In genomic region chr2:64751286-64752260, GRCh38 we compare ENCODE assay signal across 8 cellular contexts.
A peak's percentile ranks its signal among the peaks of the same experiment; 100 is the strongest.
DNase-seq lines count a peak whose midpoint lies in the region; ATAC-seq, FAIRE-seq and TF ChIP-seq lines count a peak whose summit lies in the region.

No MANE protein-coding gene starts in this region.

- ATAC-seq in HG02623 (IDR thresholded peaks at IDR 0.05; ENCODE audit: unreplicated experiment): peak; percentile 78
- ATAC-seq in memory B cell (ENCODE audit: low read depth): peak; percentile 70

- H2BK120ac ChIP-seq in H1 (replicated peaks; ENCODE audit: low read depth, low read length): no peak overlapping the region

- POLR2A ChIA-PET in H1 (lab: Charles Lee; ENCODE audit: partially characterized antibody): interaction anchor here (0.6 to 1.8 kb wide), 7 partner anchors 9 to 212 kb away, joined by 3 to 15 read pairs (median 4); partner anchors contain the start of gene SERTAD2

- peak overlapping the region; percentile 97 for H3K4me3 Mint-ChIP-seq in memory B cell

- H2AFZ ChIP-seq in H1 (ENCODE audit: low read length): peak overlapping the region; percentile 95

- no peaks in the 10 kb centered on the region for H3K79me1 ChIP-seq in H1 (ENCODE audit: low read depth, low read length)

- H4K91ac ChIP-seq in H1 (replicated peaks; ENCODE audit: insufficient read length, low read length): no peak overlapping the region

- peak overlapping the region; percentile 83 to 98 for H3K4me2 ChIP-seq in H1 (ENCODE audit: insufficient read depth in 1 of 2, low read depth in 2 of 2, low read length in 2 of 2)

- H3K27ac ChIP-seq in H1 (ENCODE audit: low read depth, low read length) (no peak overlapping the region), thymus (ENCODE audit: low read depth) (peak overlapping the region; percentile 98)

- peak overlapping the region; percentile 12 for H3K56ac ChIP-seq in H1 (replicated peaks; ENCODE audit: insufficient read length, low read depth, low read length)

- H2BK5ac ChIP-seq in H1 (ENCODE audit: low read depth, low read length): peak overlapping the region; percentile 30; the same call in 1 of the 2 replicates

- in situ Hi-C loops in GM13977 (cut with MboI; ENCODE audit: low pct_unique_long_range_greater_than_20kb, low sequenced_read_pairs, unreplicated experiment): no loop called here

- peak overlapping the region; percentile 18 for H4K5ac ChIP-seq in H1 (ENCODE audit: insufficient read length, low read depth, low read length)

- peak overlapping the region; percentile 92 for H3K4me3 ChIP-seq in AG09309 (ENCODE audit: control insufficient read depth, low read depth, low read length)
- H3K4me3 ChIP-seq in H1 (ENCODE audit: extremely low read depth in 1 of 4, insufficient read depth in 2 of 4, low read depth in 3 of 4, low read length in 4 of 4): peak overlapping the region; percentile 88 to 93 (median 88)
- peak overlapping the region; percentile 98 for H3K4me3 ChIP-seq in thymus (ENCODE audit: low read length)

- H3K14ac ChIP-seq in H1 (ENCODE audit: insufficient read length): no peak overlapping the region

- no peak; a peak in 1 of 4 replicates for TF ChIP-seq RAD21 in H1 (IDR thresholded peaks at IDR 0.05 in 1 of 2, conservative IDR thresholded peaks at IDR 0.05 in 1 of 2; ENCODE audit: low read depth in 2 of 2, low read length in 2 of 2)

- 3% methylated on average over 42 of the region's 59 CpGs; no CpG with 5 or more reads in 1 of the 2 experiments for WGBS in H1 (ENCODE audit: extremely low coverage in 1 of 2, insufficient coverage in 1 of 2, insufficient read length in 1 of 2, insufficient replicate concordance in 2 of 2, low coverage in 1 of 2, low lambda C conversion rate in 2 of 2, missing lambda C conversion rate in 1 of 2), 2 experiments
- WGBS in thymus: under 1% methylated on average over 59 of the region's 59 CpGs

- no peak overlapping the region for H3K23ac ChIP-seq in H1 (ENCODE audit: insufficient read length)

- H3K36me3 ChIP-seq in H1 (ENCODE audit: control insufficient read depth in 2 of 4, insufficient read depth in 4 of 4, low read length in 3 of 4) (no peaks in the 10 kb centered on the region), thymus (ENCODE audit: control insufficient read depth, insufficient read depth) (no peaks in the 10 kb centered on the region)

- no peak for TF ChIP-seq POLR2A in H1 (IDR thresholded peaks at IDR 0.05; ENCODE audit: control extremely low read depth in 1 of 2, low read depth in 2 of 2, low read length in 2 of 2)

- no peak for FAIRE-seq in H1 (lab: Jason Lieb, UNC)

- no peaks in the 10 kb centered on the region for H3K27me3 Mint-ChIP-seq in memory B cell

- H3K9me3 ChIP-seq in H1 (ENCODE audit: insufficient read depth in 2 of 2, low read depth in 1 of 2, low read length in 1 of 2) (0 out of 4 replicates have a peak, but pooled peaks cover 0 to 4% of the 10 kb centered on the region in 2 experiments), thymus (ENCODE audit: control insufficient read depth) (no peaks in the 10 kb centered on the region)

- no peaks in the 10 kb centered on the region for H3K9me3 Mint-ChIP-seq in memory B cell

- no peak overlapping the region for H2AK5ac ChIP-seq in H1 (ENCODE audit: low read depth, low read length)

- H3K4me1 Mint-ChIP-seq in memory B cell: peaks cover 11% of the 10 kb centered on the region

- H2BK15ac ChIP-seq in H1 (ENCODE audit: low read length): 0 out of 2 replicates have a peak overlapping the region, but pooled peaks have one; percentile 89

- peak overlapping the region; percentile 13 to 69 (median 38); a peak in 5 of 7 replicates for H3K9ac ChIP-seq in H1 (replicated peaks in 1 of 4; ENCODE audit: extremely low read depth in 1 of 4, low read depth in 3 of 4, low read length in 3 of 4)

- no peak overlapping the region for H2BK12ac ChIP-seq in H1 (ENCODE audit: low read depth, low read length)

- TF ChIP-seq EP300 in H1 (IDR thresholded peaks at IDR 0.05; ENCODE audit: borderline replicate concordance in 1 of 2, low read depth in 2 of 2, low read length in 2 of 2): no peak

- TF ChIP-seq CTCF in AG09309 (IDR thresholded peaks at IDR 0.05; ENCODE audit: control insufficient read depth, insufficient read depth, low read depth, low read length, missing control alignments) (peak; percentile 63), GM13977 (IDR thresholded peaks at IDR 0.05; ENCODE audit: extremely low read depth, insufficient read depth, missing control alignments) (peak; percentile 2), H1 (IDR thresholded peaks at IDR 0.05; ENCODE audit: control extremely low read depth in 1 of 3, insufficient read depth in 1 of 3, low read depth in 1 of 3, low read length in 3 of 3) (no peak)

- H3K18ac ChIP-seq in H1 (ENCODE audit: extremely low read depth, low read length): no peak overlapping the region

- H3K79me2 ChIP-seq in H1 (ENCODE audit: control insufficient read depth in 1 of 2, insufficient read depth in 2 of 2, low read length in 2 of 2): no peaks in the 10 kb centered on the region

- CTCF ChIA-PET in H1 (lab: Charles Lee; ENCODE audit: partially characterized antibody): interaction anchor here (0.6 to 2.3 kb wide), 10 partner anchors 10 to 117 kb away, joined by 3 to 6 read pairs (median 4); no protein-coding TSS in a partner anchor

- H3K27me3 ChIP-seq in H1 (replicated peaks in 1 of 4; ENCODE audit: control insufficient read depth in 3 of 4, extremely low read depth in 1 of 4, insufficient read depth in 3 of 4, low read length in 3 of 4) (peaks cover 0 to 12% (median 6%) of the 10 kb centered on the region in 4 experiments; a peak in 3 of 7 replicates), thymus (ENCODE audit: control insufficient read depth, insufficient read depth) (no peaks in the 10 kb centered on the region)

- DNase-seq in AG09309 (ENCODE audit: low read depth) (no peak), GM13977 (ENCODE audit: low spot score) (no peak), NCI-H128 (lab: John Stamatoyannopoulos, UW; ENCODE audit: unreplicated experiment) (peak; percentile 99), T-helper 9 cell (peak; percentile 13), H1 (ENCODE audit: low read depth in 1 of 2, low spot score in 2 of 2) (peak in 1 of 2 experiments; percentile 93), memory B cell (ENCODE audit: low spot score in 2 of 2) (peak; percentile 87 to 94)

- H3K27ac Mint-ChIP-seq in memory B cell: peak overlapping the region; percentile 89

- no peak overlapping the region for H3K4ac ChIP-seq in H1 (replicated peaks; ENCODE audit: insufficient read length, low read depth, low read length)

- no peak overlapping the region for H2BK20ac ChIP-seq in H1 (ENCODE audit: low read length)

- H3K23me2 ChIP-seq in H1 (ENCODE audit: low read depth, low read length): peaks cover 11% of the 10 kb centered on the region

- H3K36me3 Mint-ChIP-seq in memory B cell: no peaks in the 10 kb centered on the region

- no peaks in the 10 kb centered on the region for H4K20me1 ChIP-seq in H1 (replicated peaks in 1 of 2; ENCODE audit: control insufficient read depth in 1 of 2, insufficient read depth in 2 of 2, low read length in 2 of 2)

- H4K8ac ChIP-seq in H1 (ENCODE audit: extremely low read depth, insufficient read depth, low read length): no peak overlapping the region

- H3K4me1 ChIP-seq in H1 (replicated peaks in 1 of 4; ENCODE audit: control insufficient read depth in 3 of 4, insufficient read depth in 4 of 4, low read length in 3 of 4): peaks cover 0 to 4% (median 2%) of the 10 kb centered on the region in 4 experiments; a peak in 3 of 7 replicates
- peaks cover 6% of the 10 kb centered on the region for H3K4me1 ChIP-seq in thymus (ENCODE audit: control insufficient read depth, insufficient read depth, low read length)

TF ChIP-seq in H1, 55 proteins besides CTCF, POLR2A, EP300 and RAD21 (continues in another document):
- TF ChIP-seq BACH1 (IDR thresholded peaks at IDR 0.05; ENCODE audit: low read length) (no peak; the same call in 1 of the 2 replicates), NANOG (IDR thresholded peaks at IDR 0.05; ENCODE audit: insufficient read depth, low read depth, low read length, poor library complexity, severe bottlenecking) (no peak), SAP30 (IDR thresholded peaks at IDR 0.05; ENCODE audit: insufficient read depth, insufficient replicate concordance, low read length) (no peak), POLR2AphosphoS5 (IDR thresholded peaks at IDR 0.05; ENCODE audit: low read depth, low read length) (no peak), SP2 (IDR thresholded peaks at IDR 0.05; ENCODE audit: low read length) (peak; percentile 60), ASH2L (IDR thresholded peaks at IDR 0.05; ENCODE audit: low read length) (no peak), CBX8 (IDR thresholded peaks at IDR 0.05; ENCODE audit: borderline replicate concordance, low read depth, low read length) (no peak), ATF3 (IDR thresholded peaks at IDR 0.05; ENCODE audit: insufficient read depth, low read depth, low read length) (no peak), SUZ12 (IDR thresholded peaks at IDR 0.05; ENCODE audit: low read length) (no peak), EZH2 (IDR thresholded peaks at IDR 0.05; ENCODE audit: low read depth, low read length, severe bottlenecking) (no peak), E2F6 (IDR thresholded peaks at IDR 0.05) (no peak), MAX (IDR thresholded peaks at IDR 0.05) (no peak), GABPA (IDR thresholded peaks at IDR 0.05; ENCODE audit: borderline replicate concordance, insufficient read depth, low read length) (no peak), SIX5 (IDR thresholded peaks at IDR 0.05; ENCODE audit: low read depth, low read length) (no peak), CREB1 (IDR thresholded peaks at IDR 0.05) (no peak)

Comparison
In these comparisons a context has a peak if more than half of its experiments do, and no peak if none do; other contexts are left out.
1. DNase-seq: peak in NCI-H128 (single experiment), T-helper 9 cell (single experiment) and memory B cell (2 of 2); none in AG09309 (single experiment) and GM13977 (single experiment).
2. CTCF ChIP-seq: peak in AG09309 (single experiment) and GM13977 (single experiment); none in H1 (0 of 3).
3. Peak in every context shown above with its lines, with median percentiles within 50 percentile points of each other: H3K4me3 ChIP-seq.